8 cellular contexts compared by ENCODE assay signal in genomic region chr4:17597517-17597916, GRCh38.
A peak's percentile ranks its signal among the peaks of the same experiment; 100 is the strongest.
DNase-seq lines count a peak whose midpoint lies in the region; ATAC-seq and TF ChIP-seq lines count a peak whose summit lies in the region.

No MANE protein-coding gene starts in this region.

- H3K4me3 ChIP-seq in AG10803 (ENCODE audit: low read length) (no peak overlapping the region), coronary artery (no peak overlapping the region)

- DNase-seq in AG10803 (ENCODE audit: low read depth) (peak; percentile 6), HCEC 1CT (peak; percentile 9), iPS-NIHi7 (ENCODE audit: extremely low spot score) (peak; percentile 25), hypothalamus (lab: John Stamatoyannopoulos, UW) (no peak), coronary artery (ENCODE audit: low spot score) (no peak)

- ATAC-seq in SK-N-SH treated with all-trans-retinoic acid at 6 μM for 48 hours (peak; percentile 73), HG02588 (IDR thresholded peaks at IDR 0.05; ENCODE audit: unreplicated experiment) (no peak), HG02840 (IDR thresholded peaks at IDR 0.05; ENCODE audit: low FRiP score, unreplicated experiment) (no peak)

- no peak overlapping the region for H3K27ac ChIP-seq in coronary artery

- TF ChIP-seq CTCF in AG10803 (conservative IDR thresholded peaks at IDR 0.05; ENCODE audit: low read length) (peak; percentile 41), coronary artery (IDR thresholded peaks at IDR 0.05) (no peak)

TF ChIP-seq in SK-N-SH treated with all-trans-retinoic acid at 6 μM for 48 hours, 23 proteins besides CTCF, POLR2A, EP300 and RAD21:
- TF ChIP-seq SNAI2 (CRISPR knock-in tag; IDR thresholded peaks at IDR 0.05) (no peak), TOX (CRISPR knock-in tag; IDR thresholded peaks at IDR 0.05; ENCODE audit: borderline replicate concordance) (no peak), CSDC2 (CRISPR knock-in tag; IDR thresholded peaks at IDR 0.05) (no peak), ISL1 (CRISPR knock-in tag; IDR thresholded peaks at IDR 0.05) (no peak), ZFP30 (CRISPR knock-in tag; IDR thresholded peaks at IDR 0.05) (no peak), TCF4 (CRISPR knock-in tag; IDR thresholded peaks at IDR 0.05; ENCODE audit: borderline replicate concordance) (no peak), ZFP3 (CRISPR knock-in tag; IDR thresholded peaks at IDR 0.05) (no peak), BACH2 (CRISPR knock-in tag; IDR thresholded peaks at IDR 0.05; ENCODE audit: borderline replicate concordance) (no peak), ESRRG (CRISPR knock-in tag; IDR thresholded peaks at IDR 0.05) (no peak), PPARA (CRISPR knock-in tag; IDR thresholded peaks at IDR 0.05; ENCODE audit: borderline replicate concordance) (no peak), RARB (CRISPR knock-in tag; IDR thresholded peaks at IDR 0.05) (no peak), ZNF70 (CRISPR knock-in tag; IDR thresholded peaks at IDR 0.05) (no peak)
- TF ChIP-seq, protein P1, sequence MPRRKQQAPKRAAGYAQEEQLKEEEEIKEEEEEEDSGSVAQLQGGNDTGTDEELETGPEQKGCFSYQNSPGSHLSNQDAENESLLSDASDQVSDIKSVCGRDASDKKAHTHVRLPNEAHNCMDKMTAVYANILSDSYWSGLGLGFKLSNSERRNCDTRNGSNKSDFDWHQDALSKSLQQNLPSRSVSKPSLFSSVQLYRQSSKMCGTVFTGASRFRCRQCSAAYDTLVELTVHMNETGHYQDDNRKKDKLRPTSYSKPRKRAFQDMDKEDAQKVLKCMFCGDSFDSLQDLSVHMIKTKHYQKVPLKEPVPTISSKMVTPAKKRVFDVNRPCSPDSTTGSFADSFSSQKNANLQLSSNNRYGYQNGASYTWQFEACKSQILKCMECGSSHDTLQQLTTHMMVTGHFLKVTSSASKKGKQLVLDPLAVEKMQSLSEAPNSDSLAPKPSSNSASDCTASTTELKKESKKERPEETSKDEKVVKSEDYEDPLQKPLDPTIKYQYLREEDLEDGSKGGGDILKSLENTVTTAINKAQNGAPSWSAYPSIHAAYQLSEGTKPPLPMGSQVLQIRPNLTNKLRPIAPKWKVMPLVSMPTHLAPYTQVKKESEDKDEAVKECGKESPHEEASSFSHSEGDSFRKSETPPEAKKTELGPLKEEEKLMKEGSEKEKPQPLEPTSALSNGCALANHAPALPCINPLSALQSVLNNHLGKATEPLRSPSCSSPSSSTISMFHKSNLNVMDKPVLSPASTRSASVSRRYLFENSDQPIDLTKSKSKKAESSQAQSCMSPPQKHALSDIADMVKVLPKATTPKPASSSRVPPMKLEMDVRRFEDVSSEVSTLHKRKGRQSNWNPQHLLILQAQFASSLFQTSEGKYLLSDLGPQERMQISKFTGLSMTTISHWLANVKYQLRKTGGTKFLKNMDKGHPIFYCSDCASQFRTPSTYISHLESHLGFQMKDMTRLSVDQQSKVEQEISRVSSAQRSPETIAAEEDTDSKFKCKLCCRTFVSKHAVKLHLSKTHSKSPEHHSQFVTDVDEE (CRISPR knock-in tag; IDR thresholded peaks at IDR 0.05) = no peak
- TF ChIP-seq, protein P2, sequence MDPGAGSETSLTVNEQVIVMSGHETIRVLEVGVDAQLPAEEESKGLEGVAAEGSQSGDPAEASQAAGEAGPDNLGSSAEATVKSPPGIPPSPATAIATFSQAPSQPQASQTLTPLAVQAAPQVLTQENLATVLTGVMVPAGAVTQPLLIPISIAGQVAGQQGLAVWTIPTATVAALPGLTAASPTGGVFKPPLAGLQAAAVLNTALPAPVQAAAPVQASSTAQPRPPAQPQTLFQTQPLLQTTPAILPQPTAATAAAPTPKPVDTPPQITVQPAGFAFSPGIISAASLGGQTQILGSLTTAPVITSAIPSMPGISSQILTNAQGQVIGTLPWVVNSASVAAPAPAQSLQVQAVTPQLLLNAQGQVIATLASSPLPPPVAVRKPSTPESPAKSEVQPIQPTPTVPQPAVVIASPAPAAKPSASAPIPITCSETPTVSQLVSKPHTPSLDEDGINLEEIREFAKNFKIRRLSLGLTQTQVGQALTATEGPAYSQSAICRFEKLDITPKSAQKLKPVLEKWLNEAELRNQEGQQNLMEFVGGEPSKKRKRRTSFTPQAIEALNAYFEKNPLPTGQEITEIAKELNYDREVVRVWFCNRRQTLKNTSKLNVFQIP (CRISPR knock-in tag; IDR thresholded peaks at IDR 0.05; ENCODE audit: borderline replicate concordance, low read depth) = no peak
- TF ChIP-seq, protein P3, sequence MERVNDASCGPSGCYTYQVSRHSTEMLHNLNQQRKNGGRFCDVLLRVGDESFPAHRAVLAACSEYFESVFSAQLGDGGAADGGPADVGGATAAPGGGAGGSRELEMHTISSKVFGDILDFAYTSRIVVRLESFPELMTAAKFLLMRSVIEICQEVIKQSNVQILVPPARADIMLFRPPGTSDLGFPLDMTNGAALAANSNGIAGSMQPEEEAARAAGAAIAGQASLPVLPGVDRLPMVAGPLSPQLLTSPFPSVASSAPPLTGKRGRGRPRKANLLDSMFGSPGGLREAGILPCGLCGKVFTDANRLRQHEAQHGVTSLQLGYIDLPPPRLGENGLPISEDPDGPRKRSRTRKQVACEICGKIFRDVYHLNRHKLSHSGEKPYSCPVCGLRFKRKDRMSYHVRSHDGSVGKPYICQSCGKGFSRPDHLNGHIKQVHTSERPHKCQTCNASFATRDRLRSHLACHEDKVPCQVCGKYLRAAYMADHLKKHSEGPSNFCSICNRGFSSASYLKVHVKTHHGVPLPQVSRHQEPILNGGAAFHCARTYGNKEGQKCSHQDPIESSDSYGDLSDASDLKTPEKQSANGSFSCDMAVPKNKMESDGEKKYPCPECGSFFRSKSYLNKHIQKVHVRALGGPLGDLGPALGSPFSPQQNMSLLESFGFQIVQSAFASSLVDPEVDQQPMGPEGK (CRISPR knock-in tag; IDR thresholded peaks at IDR 0.05; ENCODE audit: borderline replicate concordance) = no peak
- TF ChIP-seq, protein P4, sequence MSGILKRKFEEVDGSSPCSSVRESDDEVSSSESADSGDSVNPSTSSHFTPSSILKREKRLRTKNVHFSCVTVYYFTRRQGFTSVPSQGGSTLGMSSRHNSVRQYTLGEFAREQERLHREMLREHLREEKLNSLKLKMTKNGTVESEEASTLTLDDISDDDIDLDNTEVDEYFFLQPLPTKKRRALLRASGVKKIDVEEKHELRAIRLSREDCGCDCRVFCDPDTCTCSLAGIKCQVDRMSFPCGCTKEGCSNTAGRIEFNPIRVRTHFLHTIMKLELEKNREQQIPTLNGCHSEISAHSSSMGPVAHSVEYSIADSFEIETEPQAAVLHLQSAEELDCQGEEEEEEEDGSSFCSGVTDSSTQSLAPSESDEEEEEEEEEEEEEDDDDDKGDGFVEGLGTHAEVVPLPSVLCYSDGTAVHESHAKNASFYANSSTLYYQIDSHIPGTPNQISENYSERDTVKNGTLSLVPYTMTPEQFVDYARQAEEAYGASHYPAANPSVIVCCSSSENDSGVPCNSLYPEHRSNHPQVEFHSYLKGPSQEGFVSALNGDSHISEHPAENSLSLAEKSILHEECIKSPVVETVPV (CRISPR knock-in tag; IDR thresholded peaks at IDR 0.05) = no peak
- TF ChIP-seq, protein P5, sequence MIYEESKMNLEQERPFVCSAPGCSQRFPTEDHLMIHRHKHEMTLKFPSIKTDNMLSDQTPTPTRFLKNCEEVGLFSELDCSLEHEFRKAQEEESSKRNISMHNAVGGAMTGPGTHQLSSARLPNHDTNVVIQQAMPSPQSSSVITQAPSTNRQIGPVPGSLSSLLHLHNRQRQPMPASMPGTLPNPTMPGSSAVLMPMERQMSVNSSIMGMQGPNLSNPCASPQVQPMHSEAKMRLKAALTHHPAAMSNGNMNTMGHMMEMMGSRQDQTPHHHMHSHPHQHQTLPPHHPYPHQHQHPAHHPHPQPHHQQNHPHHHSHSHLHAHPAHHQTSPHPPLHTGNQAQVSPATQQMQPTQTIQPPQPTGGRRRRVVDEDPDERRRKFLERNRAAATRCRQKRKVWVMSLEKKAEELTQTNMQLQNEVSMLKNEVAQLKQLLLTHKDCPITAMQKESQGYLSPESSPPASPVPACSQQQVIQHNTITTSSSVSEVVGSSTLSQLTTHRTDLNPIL (CRISPR knock-in tag; IDR thresholded peaks at IDR 0.05; ENCODE audit: low read depth) = no peak

Comparison
In these comparisons a context has a peak if more than half of its experiments do, and no peak if none do; other contexts are left out.
1. DNase-seq: peak in AG10803 (single experiment), HCEC 1CT (single experiment) and iPS-NIHi7 (single experiment); none in hypothalamus (0 of 51) and coronary artery (single experiment).